ENCODE assay signal across 29 cellular contexts in genomic region chr1:65965597-65965996, GRCh38.
DNase-seq lines count a peak whose midpoint lies in the region; ATAC-seq, FAIRE-seq and TF ChIP-seq lines count a peak whose summit lies in the region.
"Had no signal": no experiment of that assay in that cellular context is flagged by ENCODE, and none has a peak within 500 bp of the region (broad histone marks: within the 10 kb centered on the region; RNA-seq: fewer than 3 reads in every experiment).

No MANE protein-coding gene starts in this region.

- peak overlapping the region; percentile 36 for H3K4me2 ChIP-seq in Karpas-422 (ENCODE audit: low read depth, low read length, poor library complexity, severe bottlenecking)
- H3K4me2 ChIP-seq in K562 (ENCODE audit: insufficient read depth, low read length) = no peak overlapping the region

- no TSS peak for BruUV-seq in K562 (replicated peaks; lab: Mats Ljungman, UMichigan)

- DNase-seq in Karpas-422 = no peak
- no peak for DNase-seq in K562 (ENCODE audit: extremely low read depth in 1 of 4, low spot score in 3 of 4)
- peak; percentile 67 for DNase-seq in superior temporal gyrus (ENCODE audit: extremely low spot score)
- no peak for DNase-seq in activated gamma-delta T cell (lab: John Stamatoyannopoulos, UW)
- no peak for DNase-seq in NCI-H524 (lab: John Stamatoyannopoulos, UW)
- no peak for DNase-seq in stimulated activated CD4-positive, alpha-beta T cell treated with anti-CD3 and anti-CD28 coated beads, Interleukin-4, amount 100 ng/mL, for 1 hour
- DNase-seq: C1 segment of cervical spinal cord; Caco-2; CD8-positive, alpha-beta T cell; DMS 273 treated with DMSO at 0.1 percent for 48 hours; DMS79; EL; GDM1; GOT3; HFFc6; KG1; MM.1S; NCI-H1417; NCI-H1694; NCI-H2029 treated with DMSO at 0.1 percent for 48 hours; NCI-H446 treated with DMSO at 0.1 percent for 48 hours; NCI-H69; Peyer's patch; SHP77 treated with DMSO at 0.1 percent for 48 hours had no signal

- H3K27ac ChIP-seq in Karpas-422 (ENCODE audit: low read length) (no peak overlapping the region), K562 (ENCODE audit: extremely low read depth, low read depth, low read length) (no peak overlapping the region), layer of hippocampus (ENCODE audit: low read depth, low read length) (peak overlapping the region; percentile 82)
- H3K27ac ChIP-seq: Peyer's patch, SK-N-MC had no signal

- no peak for TF ChIP-seq CTCF in K562 (IDR thresholded peaks at IDR 0.05 in 2 of 3, conservative IDR thresholded peaks at IDR 0.05 in 1 of 3; ENCODE audit: insufficient read depth in 2 of 3, low read depth in 1 of 3, low read length in 3 of 3)

- H3K9ac ChIP-seq in Karpas-422 (ENCODE audit: low read length) = no peak overlapping the region
- no peak overlapping the region for H3K9ac ChIP-seq in K562 (ENCODE audit: insufficient read depth in 1 of 2, low read depth in 2 of 2, low read length in 2 of 2)

- TF ChIP-seq RAD21 in K562 (CRISPR knock-in tag; conservative IDR thresholded peaks at IDR 0.05 in 1 of 2, IDR thresholded peaks at IDR 0.05 in 1 of 2) = no peak

- POLR2A ChIA-PET in K562 (lab: Yijun Ruan, JAX) = no interaction called here

- H3K4me1 ChIP-seq in Karpas-422 (ENCODE audit: low read length) = peaks cover 32% of the 10 kb centered on the region
- no peaks in the 10 kb centered on the region for H3K4me1 ChIP-seq in K562 (replicated peaks in 1 of 2; ENCODE audit: control insufficient read depth in 2 of 2, insufficient read depth in 2 of 2, low read length in 2 of 2)
- H3K4me1 ChIP-seq: Caco-2, HAP-1, Peyer's patch had no signal

- ATAC-seq in K562 = no peak
- ATAC-seq: CD8-positive, alpha-beta T cell; GM12878 had no signal

- FAIRE-seq in K562 (lab: Jason Lieb, UNC) = no peak
- FAIRE-seq: GM12878, HTR-8/SVneo had no signal

- H3K9me3 ChIP-seq in Karpas-422 (ENCODE audit: low read length) = no peaks in the 10 kb centered on the region
- no peaks in the 10 kb centered on the region for H3K9me3 ChIP-seq in K562 (replicated peaks; ENCODE audit: control insufficient read depth, insufficient read depth, low read depth, low read length)
- H3K9me3 ChIP-seq: Caco-2, HAP-1, Peyer's patch had no signal

- no peak overlapping the region for H3K4me3 ChIP-seq in Karpas-422 (ENCODE audit: low read length)
- H3K4me3 ChIP-seq in K562 = no peak overlapping the region
- H3K4me3 ChIP-seq: GM12878, HAP-1, Peyer's patch, SK-N-MC had no signal

- H3K79me2 ChIP-seq in Karpas-422 (ENCODE audit: low read length) (no peaks in the 10 kb centered on the region), K562 (ENCODE audit: control insufficient read depth, insufficient read depth, low read length) (no peaks in the 10 kb centered on the region)

- H3K27me3 ChIP-seq in Karpas-422 (ENCODE audit: low read length) (no peaks in the 10 kb centered on the region), K562 (ENCODE audit: control insufficient read depth in 2 of 2, insufficient read depth in 2 of 2, low read length in 2 of 2) (peaks cover 3 to 7% of the 10 kb centered on the region in 2 experiments; a peak in 2 of 5 replicates), layer of hippocampus (ENCODE audit: control insufficient read depth, insufficient read depth, low read length) (no peaks in the 10 kb centered on the region)
- H3K27me3 ChIP-seq: Peyer's patch had no signal

- H2AFZ ChIP-seq in Karpas-422 (ENCODE audit: low read length) (no peak overlapping the region), K562 (ENCODE audit: low read depth, low read length) (no peak overlapping the region)

- no peaks in the 10 kb centered on the region for H3K9me2 ChIP-seq in Karpas-422 (replicated peaks; ENCODE audit: insufficient read depth, low read length)

- H3K36me3 ChIP-seq in Karpas-422 (ENCODE audit: insufficient read depth, low read length) (no peaks in the 10 kb centered on the region), K562 (ENCODE audit: control insufficient read depth, insufficient read depth, low read length) (no peaks in the 10 kb centered on the region)
- H3K36me3 ChIP-seq: HAP-1, Peyer's patch had no signal

- no peak for TF ChIP-seq POLR2A in K562 (conservative IDR thresholded peaks at IDR 0.05)

- CTCF ChIA-PET in K562 (lab: Yijun Ruan, JAX; ENCODE audit: low intra/inter-chr PET ratio) = no interaction called here

- intact Hi-C loops in K562 (cut with micrococcal nuclease) = no loop called here

- WGBS in K562 (ENCODE audit: insufficient coverage, low coverage, missing lambda C conversion rate) = 1% methylated on average over 4 of the region's 4 CpGs

- no peaks in the 10 kb centered on the region for H3K9me1 ChIP-seq in K562 (ENCODE audit: control insufficient read depth, insufficient read depth, low read length)

- in situ Hi-C loops in K562 (cut with MboI) = loop anchor here (25.0 kb wide), 1 partner anchor 497 kb away; no protein-coding TSS in a partner anchor

- no peaks in the 10 kb centered on the region for H4K20me1 ChIP-seq in Karpas-422 (ENCODE audit: insufficient read depth, low read depth, low read length)
- no peaks in the 10 kb centered on the region for H4K20me1 ChIP-seq in K562 (replicated peaks; ENCODE audit: control insufficient read depth, insufficient read depth, low read length)

- TF ChIP-seq EP300 in K562 (IDR thresholded peaks at IDR 0.05; ENCODE audit: low read length) = no peak

TF ChIP-seq in K562, 482 proteins besides CTCF, POLR2A, EP300 and RAD21:
- TF ChIP-seq, protein P1, sequence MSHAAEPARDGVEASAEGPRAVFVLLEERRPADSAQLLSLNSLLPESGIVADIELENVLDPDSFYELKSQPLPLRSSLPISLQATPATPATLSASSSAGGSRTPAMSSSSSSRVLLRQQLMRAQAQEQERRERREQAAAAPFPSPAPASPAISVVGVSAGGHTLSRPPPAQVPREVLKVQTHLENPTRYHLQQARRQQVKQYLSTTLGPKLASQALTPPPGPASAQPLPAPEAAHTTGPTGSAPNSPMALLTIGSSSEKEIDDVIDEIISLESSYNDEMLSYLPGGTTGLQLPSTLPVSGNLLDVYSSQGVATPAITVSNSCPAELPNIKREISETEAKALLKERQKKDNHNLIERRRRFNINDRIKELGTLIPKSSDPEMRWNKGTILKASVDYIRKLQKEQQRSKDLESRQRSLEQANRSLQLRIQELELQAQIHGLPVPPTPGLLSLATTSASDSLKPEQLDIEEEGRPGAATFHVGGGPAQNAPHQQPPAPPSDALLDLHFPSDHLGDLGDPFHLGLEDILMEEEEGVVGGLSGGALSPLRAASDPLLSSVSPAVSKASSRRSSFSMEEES (CRISPR knock-in tag; IDR thresholded peaks at IDR 0.05) = peak; percentile 83
- TF ChIP-seq CBFA2T2 (conservative IDR thresholded peaks at IDR 0.05) (no peak), TFAM (CRISPR knock-in tag; conservative IDR thresholded peaks at IDR 0.05) (no peak), RHOXF2B (CRISPR knock-in tag; conservative IDR thresholded peaks at IDR 0.05) (no peak)
TF ChIP-seq in K562: peak in this region for 1.
